Comparison of ENCODE assay signal across 18 cellular contexts in the genomic region with DNA sequence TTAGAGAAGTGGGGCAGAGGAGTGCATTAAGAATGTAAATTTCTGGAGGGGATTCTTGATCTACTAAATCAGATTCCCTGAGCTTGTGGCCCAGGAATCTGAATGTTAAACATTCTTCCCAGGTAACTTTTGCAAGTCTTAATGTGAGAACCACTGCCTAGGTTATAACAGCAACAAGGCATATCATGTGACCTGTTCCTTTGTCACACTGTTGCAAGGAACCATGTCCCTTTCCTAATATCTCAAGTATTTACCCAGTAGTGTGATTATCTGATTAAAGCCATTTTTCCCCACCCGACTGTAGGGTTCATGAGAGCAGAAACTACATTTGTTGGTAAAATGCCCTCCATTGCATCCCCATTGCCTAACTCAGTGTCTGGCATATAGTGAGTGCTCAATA.
A peak's percentile ranks its signal among the peaks of the same experiment; 100 is the strongest.
DNase-seq lines count a peak whose midpoint lies in the region; ATAC-seq, FAIRE-seq and TF ChIP-seq lines count a peak whose summit lies in the region.
"Had no signal": no experiment of that assay in that cellular context is flagged by ENCODE, and none has a peak within 500 bp of the region (broad histone marks: within the 10 kb centered on the region; RNA-seq: fewer than 3 reads in every experiment).

No MANE protein-coding gene starts in this region.

- H3K79me2 ChIP-seq in Karpas-422 (ENCODE audit: low read length) (no peaks in the 10 kb centered on the region), K562 (ENCODE audit: control insufficient read depth, insufficient read depth, low read length) (no peaks in the 10 kb centered on the region), parathyroid adenoma (no peaks in the 10 kb centered on the region)

- intact Hi-C loops in K562 (cut with micrococcal nuclease) (no loop called here), Caco-2 (cut with micrococcal nuclease; ENCODE audit: unreplicated experiment) (no loop called here)

- H3K9me3 Mint-ChIP-seq in Caco-2 (ENCODE audit: unreplicated experiment): no peaks in the 10 kb centered on the region
- H3K9me3 Mint-ChIP-seq: CD4-positive, CD25-positive, alpha-beta regulatory T cell; GM23338; HFFc6 had no signal

- TF ChIP-seq CTCF in K562 (IDR thresholded peaks at IDR 0.05 in 2 of 3, conservative IDR thresholded peaks at IDR 0.05 in 1 of 3; ENCODE audit: insufficient read depth in 2 of 3, low read depth in 1 of 3, low read length in 3 of 3) (no peak), parathyroid adenoma (IDR thresholded peaks at IDR 0.05) (no peak), Caco-2 (IDR thresholded peaks at IDR 0.05; ENCODE audit: insufficient read depth in 1 of 2, low read depth in 1 of 2, low read length in 1 of 2, severe bottlenecking in 1 of 2, unreplicated experiment in 1 of 2) (no peak)

- no peak overlapping the region for H3K4me3 ChIP-seq in Karpas-422 (ENCODE audit: low read length)
- no peak overlapping the region for H3K4me3 ChIP-seq in K562
- H3K4me3 ChIP-seq in parathyroid adenoma (ENCODE audit: low read depth, low read length): no peak overlapping the region
- H3K4me3 ChIP-seq in Caco-2 (ENCODE audit: low read depth, low read length): no peak overlapping the region
- H3K4me3 ChIP-seq: GM23338 had no signal

- CTCF ChIA-PET in K562 (lab: Yijun Ruan, JAX; ENCODE audit: low intra/inter-chr PET ratio): no interaction called here
- CTCF ChIA-PET in Caco-2 (lab: Charles Lee): no interaction called here

- ATAC-seq in K562 (no peak), HG03469 (IDR thresholded peaks at IDR 0.05; ENCODE audit: unreplicated experiment) (no peak)
- ATAC-seq: GM23338 had no signal

- no peak overlapping the region for H3K4me3 Mint-ChIP-seq in Caco-2 (ENCODE audit: unreplicated experiment)
- H3K4me3 Mint-ChIP-seq: CD4-positive, CD25-positive, alpha-beta regulatory T cell; GM23338; HFFc6 had no signal

- H3K4me2 ChIP-seq in Karpas-422 (ENCODE audit: low read depth, low read length, poor library complexity, severe bottlenecking) (peak overlapping the region; percentile 19), K562 (ENCODE audit: insufficient read depth, low read length) (no peak overlapping the region), parathyroid adenoma (ENCODE audit: low read length) (no peak overlapping the region)
- H3K4me2 ChIP-seq: GM23338 had no signal

- H3K9me3 ChIP-seq in Karpas-422 (ENCODE audit: low read length) (no peaks in the 10 kb centered on the region), K562 (replicated peaks; ENCODE audit: control insufficient read depth, insufficient read depth, low read depth, low read length) (no peaks in the 10 kb centered on the region), parathyroid adenoma (ENCODE audit: control insufficient read depth, low read length) (no peaks in the 10 kb centered on the region), Caco-2 (no peaks in the 10 kb centered on the region)
- H3K9me3 ChIP-seq: BE2C had no signal

- in situ Hi-C loops in K562 (cut with MboI): no loop called here
- in situ Hi-C loops in ACHN (cut with HindIII; ENCODE audit: low pct_ligation_motif_present, low pct_unique_long_range_greater_than_20kb, low sequenced_read_pairs): no loop called here

- WGBS in K562 (ENCODE audit: insufficient coverage, low coverage, missing lambda C conversion rate): 0% methylated on average over 1 of the region's 1 CpG

- no peak for TF ChIP-seq EP300 in K562 (IDR thresholded peaks at IDR 0.05; ENCODE audit: low read length)

- TF ChIP-seq POLR2A in K562 (conservative IDR thresholded peaks at IDR 0.05): no peak

- H2AFZ ChIP-seq in Karpas-422 (ENCODE audit: low read length): no peak overlapping the region
- H2AFZ ChIP-seq in K562 (ENCODE audit: low read depth, low read length): no peak overlapping the region
- no peak overlapping the region for H2AFZ ChIP-seq in parathyroid adenoma
- H2AFZ ChIP-seq: GM23338 had no signal

- H3K4me1 Mint-ChIP-seq in Caco-2 (ENCODE audit: low read depth, unreplicated experiment): peaks cover 12% of the 10 kb centered on the region

- H3K9me2 ChIP-seq in Karpas-422 (replicated peaks; ENCODE audit: insufficient read depth, low read length): no peaks in the 10 kb centered on the region

- DNase-seq in Karpas-422: no peak
- DNase-seq in K562 (ENCODE audit: extremely low read depth in 1 of 4, low spot score in 3 of 4): no peak
- no peak for DNase-seq in ACHN
- DNase-seq in Caco-2: no peak
- DNase-seq: BE2C, C1 segment of cervical spinal cord, DMS153, DMS79, GF-D8, HCEC 1CT, HFFc6, IMR-90 had no signal

- H3K9me1 ChIP-seq in K562 (ENCODE audit: control insufficient read depth, insufficient read depth, low read length): no peaks in the 10 kb centered on the region

- no peaks in the 10 kb centered on the region for H3K36me3 ChIP-seq in Karpas-422 (ENCODE audit: insufficient read depth, low read length)
- H3K36me3 ChIP-seq in K562 (ENCODE audit: control insufficient read depth, insufficient read depth, low read length): no peaks in the 10 kb centered on the region
- H3K36me3 ChIP-seq in parathyroid adenoma (ENCODE audit: control insufficient read depth, insufficient read depth, low read length): no peaks in the 10 kb centered on the region
- no peaks in the 10 kb centered on the region for H3K36me3 ChIP-seq in Caco-2 (ENCODE audit: control insufficient read depth, insufficient read depth, low read length)
- H3K36me3 ChIP-seq: BE2C had no signal

- POLR2A ChIA-PET in K562 (lab: Yijun Ruan, JAX) (interaction anchor here (0.7 kb wide), 1 partner anchor 10 kb away, joined by 3 read pairs; no protein-coding TSS in a partner anchor), Caco-2 (lab: Charles Lee) (no interaction called here)

- H4K20me1 ChIP-seq in Karpas-422 (ENCODE audit: insufficient read depth, low read depth, low read length) (no peaks in the 10 kb centered on the region), K562 (replicated peaks; ENCODE audit: control insufficient read depth, insufficient read depth, low read length) (no peaks in the 10 kb centered on the region)

- no peak overlapping the region for H3K27ac Mint-ChIP-seq in Caco-2 (ENCODE audit: unreplicated experiment)
- H3K27ac Mint-ChIP-seq: GM23338, HFFc6 had no signal

- no peaks in the 10 kb centered on the region for H3K27me3 ChIP-seq in Karpas-422 (ENCODE audit: low read length)
- H3K27me3 ChIP-seq in K562 (ENCODE audit: control insufficient read depth in 2 of 2, insufficient read depth in 2 of 2, low read length in 2 of 2): peaks cover 16 to 38% of the 10 kb centered on the region in 2 experiments
- no peaks in the 10 kb centered on the region for H3K27me3 ChIP-seq in parathyroid adenoma (ENCODE audit: control insufficient read depth, insufficient read depth, low read length)
- H3K27me3 ChIP-seq in Caco-2 (replicated peaks; ENCODE audit: control insufficient read depth, insufficient read depth, low read length): no peaks in the 10 kb centered on the region
- H3K27me3 ChIP-seq: BE2C had no signal

- H3K4me1 ChIP-seq in Karpas-422 (ENCODE audit: low read length) (peaks cover 73% of the 10 kb centered on the region), K562 (replicated peaks in 1 of 2; ENCODE audit: control insufficient read depth in 2 of 2, insufficient read depth in 2 of 2, low read length in 2 of 2) (no peaks in the 10 kb centered on the region; a peak in 1 of 5 replicates), parathyroid adenoma (peaks cover 47% of the 10 kb centered on the region), Caco-2 (no peaks in the 10 kb centered on the region)
- H3K4me1 ChIP-seq: BE2C had no signal

- H3K27me3 Mint-ChIP-seq in Caco-2 (ENCODE audit: insufficient read depth, unreplicated experiment): no peaks in the 10 kb centered on the region

- H3K27ac ChIP-seq in Karpas-422 (ENCODE audit: low read length) (no peak overlapping the region), K562 (ENCODE audit: extremely low read depth, low read depth, low read length) (no peak overlapping the region), parathyroid adenoma (peak overlapping the region; percentile 60)

- BruUV-seq in K562 (replicated peaks; lab: Mats Ljungman, UMichigan) (no TSS peak), Caco-2 (replicated peaks; lab: Mats Ljungman, UMichigan) (no TSS peak)

- TF ChIP-seq RAD21 in K562 (CRISPR knock-in tag; conservative IDR thresholded peaks at IDR 0.05 in 1 of 2, IDR thresholded peaks at IDR 0.05 in 1 of 2): no peak

- H3K36me3 Mint-ChIP-seq in Caco-2 (ENCODE audit: insufficient read depth, unreplicated experiment): no peaks in the 10 kb centered on the region
- H3K36me3 Mint-ChIP-seq: CD4-positive, CD25-positive, alpha-beta regulatory T cell had no signal

- FAIRE-seq in K562 (lab: Jason Lieb, UNC): no peak
- FAIRE-seq: H54, HTR-8/SVneo had no signal

- H3K9ac ChIP-seq in Karpas-422 (ENCODE audit: low read length) (no peak overlapping the region), K562 (ENCODE audit: insufficient read depth in 1 of 2, low read depth in 2 of 2, low read length in 2 of 2) (no peak overlapping the region), parathyroid adenoma (no peak overlapping the region)

TF ChIP-seq in K562, 482 proteins besides CTCF, POLR2A, EP300 and RAD21:
- TF ChIP-seq, protein P1, sequence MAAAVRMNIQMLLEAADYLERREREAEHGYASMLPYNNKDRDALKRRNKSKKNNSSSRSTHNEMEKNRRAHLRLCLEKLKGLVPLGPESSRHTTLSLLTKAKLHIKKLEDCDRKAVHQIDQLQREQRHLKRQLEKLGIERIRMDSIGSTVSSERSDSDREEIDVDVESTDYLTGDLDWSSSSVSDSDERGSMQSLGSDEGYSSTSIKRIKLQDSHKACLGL (CRISPR knock-in tag; IDR thresholded peaks at IDR 0.05; ENCODE audit: borderline replicate concordance, poor library complexity, severe bottlenecking): no peak
- TF ChIP-seq, protein P2, sequence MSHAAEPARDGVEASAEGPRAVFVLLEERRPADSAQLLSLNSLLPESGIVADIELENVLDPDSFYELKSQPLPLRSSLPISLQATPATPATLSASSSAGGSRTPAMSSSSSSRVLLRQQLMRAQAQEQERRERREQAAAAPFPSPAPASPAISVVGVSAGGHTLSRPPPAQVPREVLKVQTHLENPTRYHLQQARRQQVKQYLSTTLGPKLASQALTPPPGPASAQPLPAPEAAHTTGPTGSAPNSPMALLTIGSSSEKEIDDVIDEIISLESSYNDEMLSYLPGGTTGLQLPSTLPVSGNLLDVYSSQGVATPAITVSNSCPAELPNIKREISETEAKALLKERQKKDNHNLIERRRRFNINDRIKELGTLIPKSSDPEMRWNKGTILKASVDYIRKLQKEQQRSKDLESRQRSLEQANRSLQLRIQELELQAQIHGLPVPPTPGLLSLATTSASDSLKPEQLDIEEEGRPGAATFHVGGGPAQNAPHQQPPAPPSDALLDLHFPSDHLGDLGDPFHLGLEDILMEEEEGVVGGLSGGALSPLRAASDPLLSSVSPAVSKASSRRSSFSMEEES (CRISPR knock-in tag; IDR thresholded peaks at IDR 0.05): peak; percentile 81
- TF ChIP-seq SMARCE1 (IDR thresholded peaks at IDR 0.05): no peak
TF ChIP-seq in K562: peak in this region for 1.
